Comparison of ENCODE assay signal across 16 cellular contexts in genomic region chr13:110885516-110885915, GRCh38. TPM values are rescaled to one million over a fixed set of nuclear protein-coding genes. Genes with fewer than 3 reads are reported as not detected.
DNase-seq lines count a peak whose midpoint lies in the region; ATAC-seq, FAIRE-seq and TF ChIP-seq lines count a peak whose summit lies in the region.
"Had no signal": no experiment of that assay in that cellular context is flagged by ENCODE, and none has a peak within 500 bp of the region (broad histone marks: within the 10 kb centered on the region; RNA-seq: fewer than 3 reads in every experiment).

No MANE protein-coding gene starts in this region.

- H3K36me3 ChIP-seq in astrocyte (ENCODE audit: insufficient read depth, low read length) = no peaks in the 10 kb centered on the region
- H3K36me3 ChIP-seq: BE2C had no signal

- no peak overlapping the region for H3K9ac ChIP-seq in astrocyte (ENCODE audit: low read length)

- H4K20me1 ChIP-seq in astrocyte (ENCODE audit: insufficient read depth, low read length) = no peaks in the 10 kb centered on the region

- no peak overlapping the region for H3K4me2 ChIP-seq in astrocyte (ENCODE audit: low read length)

- H3K27me3 ChIP-seq in astrocyte (ENCODE audit: insufficient read depth, low read length) = no peaks in the 10 kb centered on the region
- H3K27me3 ChIP-seq: BE2C had no signal

- no peaks in the 10 kb centered on the region for H3K4me1 ChIP-seq in astrocyte (ENCODE audit: insufficient read depth, low read length)
- H3K4me1 ChIP-seq: BE2C had no signal

- no peak for ATAC-seq in activated T-cell treated with anti-CD3 and anti-CD28 coated beads, Interleukin-2, amount 50 U/mL, for 72 hours (replicated peaks in 1 of 2)
- ATAC-seq in activated T-cell treated with anti-CD3 and anti-CD28 coated beads, Interleukin-2, amount 50 U/mL, for 4 hours = no peak
- no peak for ATAC-seq in stimulated activated naive B cell treated with anti-CD40 and anti-IgM and Interleukin-4, amounts not matched to agents 10 μg/mL and 1 μg/mL and 100 μg/mL, for 72 hours (replicated peaks)
- no peak for ATAC-seq in HG02571 (IDR thresholded peaks at IDR 0.05; ENCODE audit: unreplicated experiment)

- H2AFZ ChIP-seq in astrocyte (ENCODE audit: low read depth, low read length) = no peak overlapping the region

- H3K36me3 Mint-ChIP-seq in activated T-cell treated with anti-CD3 and anti-CD28 coated beads, Interleukin-2, amount 50 U/mL, for 72 hours (ENCODE audit: insufficient read depth in 2 of 2) = no peaks in the 10 kb centered on the region
- H3K36me3 Mint-ChIP-seq in activated T-cell treated with anti-CD3 and anti-CD28 coated beads, Interleukin-2, amount 50 U/mL, for 4 hours (ENCODE audit: insufficient read depth) = peaks cover 4% of the 10 kb centered on the region
- peaks cover 2% of the 10 kb centered on the region for H3K36me3 Mint-ChIP-seq in astrocyte (ENCODE audit: low read depth, unreplicated experiment)
- H3K36me3 Mint-ChIP-seq in mesothelial cell of epicardium = no peaks in the 10 kb centered on the region
- H3K36me3 Mint-ChIP-seq in stimulated activated naive B cell treated with anti-CD40 and anti-IgM and Interleukin-4, amounts not matched to agents 10 μg/mL and 1 μg/mL and 100 μg/mL, for 72 hours = peaks cover 13 to 23% of the 10 kb centered on the region in 2 donors

- FAIRE-seq in astrocyte (lab: Jason Lieb, UNC) = no peak

- H3K4me3 Mint-ChIP-seq in activated T-cell treated with anti-CD3 and anti-CD28 coated beads, Interleukin-2, amount 50 U/mL, for 72 hours = no peak overlapping the region
- H3K4me3 Mint-ChIP-seq in activated T-cell treated with anti-CD3 and anti-CD28 coated beads, Interleukin-2, amount 50 U/mL, for 4 hours = no peak overlapping the region
- H3K4me3 Mint-ChIP-seq in astrocyte (ENCODE audit: unreplicated experiment) = no peak overlapping the region
- H3K4me3 Mint-ChIP-seq in mesothelial cell of epicardium = no peak overlapping the region
- H3K4me3 Mint-ChIP-seq in stimulated activated naive B cell treated with anti-CD40 and anti-IgM and Interleukin-4, amounts not matched to agents 10 μg/mL and 1 μg/mL and 100 μg/mL, for 72 hours = no peak overlapping the region
- H3K4me3 Mint-ChIP-seq: CD4-positive, alpha-beta memory T cell had no signal

- no peak for TF ChIP-seq CTCF in astrocyte (IDR thresholded peaks at IDR 0.05; ENCODE audit: insufficient read depth, low read depth, low read length)
- TF ChIP-seq CTCF in mesothelial cell of epicardium (IDR thresholded peaks at IDR 0.05; ENCODE audit: unreplicated experiment) = no peak

- H3K27ac ChIP-seq in astrocyte (ENCODE audit: low read depth, low read length) = no peak overlapping the region
- H3K27ac ChIP-seq: 22Rv1 had no signal

- no peaks in the 10 kb centered on the region for H3K9me3 ChIP-seq in astrocyte (ENCODE audit: insufficient read depth, low read depth, low read length)
- H3K9me3 ChIP-seq: BE2C had no signal

- no peak overlapping the region for H3K4me3 ChIP-seq in astrocyte (ENCODE audit: insufficient read depth, low read depth, low read length)

- DNase-seq in activated T-cell treated with anti-CD3 and anti-CD28 coated beads, Interleukin-2, amount 50 U/mL, for 72 hours = no peak
- DNase-seq in activated T-cell treated with anti-CD3 and anti-CD28 coated beads, Interleukin-2, amount 50 U/mL, for 4 hours = no peak
- no peak for DNase-seq in astrocyte (ENCODE audit: low read depth)
- no peak for DNase-seq in mesothelial cell of epicardium (ENCODE audit: low spot score in 2 of 2, unreplicated experiment in 2 of 2)
- no peak for DNase-seq in stimulated activated naive B cell treated with anti-CD40 and anti-IgM and Interleukin-4, amounts not matched to agents 10 μg/mL and 1 μg/mL and 100 μg/mL, for 72 hours
- no peak for DNase-seq in GM19238 (ENCODE audit: insufficient read length, low spot score)
- no peak for DNase-seq in foreskin melanocyte
- DNase-seq: BE2C; Calu3; CD4-positive, alpha-beta memory T cell; KG1; NCI-H1436 treated with DMSO at 0.1 percent for 48 hours; NCI-H2081 treated with DMSO at 0.1 percent for 48 hours; NCI-H510A treated with DMSO at 0.1 percent for 48 hours had no signal

- no peaks in the 10 kb centered on the region for H3K9me3 Mint-ChIP-seq in activated T-cell treated with anti-CD3 and anti-CD28 coated beads, Interleukin-2, amount 50 U/mL, for 72 hours
- H3K9me3 Mint-ChIP-seq in activated T-cell treated with anti-CD3 and anti-CD28 coated beads, Interleukin-2, amount 50 U/mL, for 4 hours = no peaks in the 10 kb centered on the region
- H3K9me3 Mint-ChIP-seq in astrocyte (ENCODE audit: unreplicated experiment) (no peaks in the 10 kb centered on the region), mesothelial cell of epicardium (no peaks in the 10 kb centered on the region)
- H3K9me3 Mint-ChIP-seq in stimulated activated naive B cell treated with anti-CD40 and anti-IgM and Interleukin-4, amounts not matched to agents 10 μg/mL and 1 μg/mL and 100 μg/mL, for 72 hours = no peaks in the 10 kb centered on the region
- H3K9me3 Mint-ChIP-seq: CD4-positive, alpha-beta memory T cell had no signal

- H3K27me3 Mint-ChIP-seq in activated T-cell treated with anti-CD3 and anti-CD28 coated beads, Interleukin-2, amount 50 U/mL, for 72 hours (ENCODE audit: low read depth) = no peaks in the 10 kb centered on the region
- H3K27me3 Mint-ChIP-seq in activated T-cell treated with anti-CD3 and anti-CD28 coated beads, Interleukin-2, amount 50 U/mL, for 4 hours (ENCODE audit: low read depth) = no peaks in the 10 kb centered on the region
- H3K27me3 Mint-ChIP-seq in astrocyte (ENCODE audit: low read depth, unreplicated experiment) (no peaks in the 10 kb centered on the region), mesothelial cell of epicardium (ENCODE audit: low read depth) (no peaks in the 10 kb centered on the region)
- no peaks in the 10 kb centered on the region for H3K27me3 Mint-ChIP-seq in stimulated activated naive B cell treated with anti-CD40 and anti-IgM and Interleukin-4, amounts not matched to agents 10 μg/mL and 1 μg/mL and 100 μg/mL, for 72 hours
- H3K27me3 Mint-ChIP-seq: CD4-positive, alpha-beta memory T cell had no signal

- H3K4me1 Mint-ChIP-seq in activated T-cell treated with anti-CD3 and anti-CD28 coated beads, Interleukin-2, amount 50 U/mL, for 72 hours (ENCODE audit: low read depth) = peaks cover 11% of the 10 kb centered on the region
- peaks cover 3% of the 10 kb centered on the region for H3K4me1 Mint-ChIP-seq in activated T-cell treated with anti-CD3 and anti-CD28 coated beads, Interleukin-2, amount 50 U/mL, for 4 hours (ENCODE audit: low read depth)
- peaks cover 48% of the 10 kb centered on the region for H3K4me1 Mint-ChIP-seq in astrocyte (ENCODE audit: low read depth, unreplicated experiment)
- H3K4me1 Mint-ChIP-seq in mesothelial cell of epicardium = peaks cover 32% of the 10 kb centered on the region
- peaks cover 4 to 11% of the 10 kb centered on the region in 2 donors for H3K4me1 Mint-ChIP-seq in stimulated activated naive B cell treated with anti-CD40 and anti-IgM and Interleukin-4, amounts not matched to agents 10 μg/mL and 1 μg/mL and 100 μg/mL, for 72 hours

- H3K27ac Mint-ChIP-seq in activated T-cell treated with anti-CD3 and anti-CD28 coated beads, Interleukin-2, amount 50 U/mL, for 72 hours = peak overlapping the region; percentile 70
- H3K27ac Mint-ChIP-seq in astrocyte (ENCODE audit: unreplicated experiment) = peak overlapping the region; percentile 62
- H3K27ac Mint-ChIP-seq in mesothelial cell of epicardium = peak overlapping the region; percentile 8
- peak overlapping the region; percentile 82 for H3K27ac Mint-ChIP-seq in stimulated activated naive B cell treated with anti-CD40 and anti-IgM and Interleukin-4, amounts not matched to agents 10 μg/mL and 1 μg/mL and 100 μg/mL, for 72 hours

- no peaks in the 10 kb centered on the region for H3K79me2 ChIP-seq in astrocyte (ENCODE audit: insufficient read depth, low read length)

RNA-seq across cellular contexts. Expression of gene ANKRD10, which starts 29.4 kb away (rescaled TPM):
- total RNA-seq in activated T-cell treated with anti-CD3 and anti-CD28 coated beads, Interleukin-2, amount 50 U/mL, for 72 hours = 100 to 1,000 TPM; 139 to 142 TPM
- total RNA-seq in activated T-cell treated with anti-CD3 and anti-CD28 coated beads, Interleukin-2, amount 50 U/mL, for 4 hours = 10 to 100 TPM; 52.4 to 72.4 (median 66.4) TPM
- total RNA-seq in astrocyte = 118 and 157 TPM in 2 replicates
- 235 to 258 TPM (median 256 TPM) in 3 replicates for total RNA-seq in mesothelial cell of epicardium

Comparison
In these comparisons a context has a peak if more than half of its experiments do, and no peak if none do; other contexts are left out.
1. H3K27ac Mint-ChIP-seq: peak in every context shown above with its lines; median percentile 82 in stimulated activated naive B cell treated with anti-CD40 and anti-IgM and Interleukin-4, amounts not matched to agents 10 μg/mL and 1 μg/mL and 100 μg/mL, for 72 hours; 70 in activated T-cell treated with anti-CD3 and anti-CD28 coated beads, Interleukin-2, amount 50 U/mL, for 72 hours; 62 in astrocyte; 8 in mesothelial cell of epicardium.